ENCODE assay signal across 8 cellular contexts in the genomic region with DNA sequence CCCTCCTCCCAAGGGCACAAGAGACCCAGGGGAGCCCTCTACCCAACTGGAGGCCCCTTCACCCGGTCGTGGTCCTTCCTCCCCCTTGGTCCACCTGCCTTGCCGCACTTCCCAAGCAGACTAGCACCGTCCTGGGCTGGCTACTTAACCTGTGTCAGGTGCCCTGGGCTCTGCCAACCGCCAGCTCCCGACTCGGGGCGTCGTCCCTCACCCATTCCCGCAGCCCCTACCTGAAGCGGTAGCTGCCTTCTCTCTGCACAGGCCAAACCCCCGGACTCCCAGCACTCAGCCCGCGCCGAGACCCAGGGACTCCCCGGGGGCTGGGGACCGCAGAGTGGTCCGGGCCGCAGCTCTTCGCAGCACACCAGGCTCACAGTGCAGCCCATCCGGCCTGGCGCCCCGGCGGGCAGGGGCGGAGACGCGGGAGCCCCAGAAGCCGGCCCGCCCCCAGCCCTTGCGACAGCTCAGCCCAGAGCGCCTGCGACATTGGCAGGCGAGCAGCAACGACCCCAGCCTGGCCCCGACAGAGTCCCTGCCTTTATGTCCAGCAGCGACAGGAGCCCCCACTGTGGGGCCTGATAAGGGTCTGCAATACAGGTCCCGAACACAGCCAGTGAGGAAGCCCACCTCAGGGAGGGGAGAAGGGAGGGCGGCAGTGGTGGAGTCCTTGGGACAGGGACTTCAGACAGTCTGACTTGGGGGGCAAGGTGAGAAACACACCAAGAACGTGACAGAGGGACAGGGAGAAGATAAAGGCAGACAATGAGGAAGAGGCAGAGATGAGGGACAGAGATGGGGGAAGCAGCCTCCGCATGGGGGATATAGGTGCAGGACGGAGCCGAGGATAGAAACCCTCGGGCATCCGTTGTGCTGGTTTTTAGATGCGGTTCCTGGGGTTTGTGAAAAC. TPM values are rescaled to one million over a fixed set of nuclear protein-coding genes. Genes with fewer than 3 reads are reported as not detected.
DNase-seq lines count a peak whose midpoint lies in the region; ATAC-seq and TF ChIP-seq lines count a peak whose summit lies in the region.

No MANE protein-coding gene starts in this region.

- H3K4me1 ChIP-seq in BE2C (peaks cover 32% of the 10 kb centered on the region), mesendoderm (ENCODE audit: control insufficient read depth, low read depth, low read length) (no peaks in the 10 kb centered on the region)

- H3K4me1 Mint-ChIP-seq in activated naive CD8-positive, alpha-beta T cell treated with anti-CD3 and anti-CD28 coated beads, Interleukin-2, amount 10 ng/mL, durations not matched to agents 7 days and 5 days: peaks cover 18% of the 10 kb centered on the region

- H2BK15ac ChIP-seq in mesendoderm (replicated peaks; ENCODE audit: low read depth): no peak overlapping the region

- H3K27me3 Mint-ChIP-seq in activated naive CD8-positive, alpha-beta T cell treated with anti-CD3 and anti-CD28 coated beads, Interleukin-2, amount 10 ng/mL, durations not matched to agents 7 days and 5 days: no peaks in the 10 kb centered on the region

- H2BK5ac ChIP-seq in mesendoderm (ENCODE audit: low read length): no peak overlapping the region

- H3K27ac ChIP-seq in mesendoderm (ENCODE audit: low read depth, low read length): no peak overlapping the region

- no peaks in the 10 kb centered on the region for H3K79me1 ChIP-seq in mesendoderm (ENCODE audit: low read length)

- peak overlapping the region; percentile 54 for H3K4me3 ChIP-seq in BE2C (ENCODE audit: low read depth, low read length)
- no peak overlapping the region for H3K4me3 ChIP-seq in mesendoderm (ENCODE audit: low read length)

- no CpG with 5 or more reads among the region's 45 CpGs for WGBS in mesendoderm (ENCODE audit: extremely low coverage, insufficient coverage, low lambda C conversion rate)

- H3K4me3 Mint-ChIP-seq in activated naive CD8-positive, alpha-beta T cell treated with anti-CD3 and anti-CD28 coated beads, Interleukin-2, amount 10 ng/mL, durations not matched to agents 7 days and 5 days: peak overlapping the region; percentile 80

- POLR2A ChIA-PET in activated naive CD8-positive, alpha-beta T cell treated with anti-CD3 and anti-CD28 coated beads, Interleukin-2, amount 10 ng/mL, durations not matched to agents 7 days and 5 days (lab: Charles Lee): no interaction called here

- no peak for TF ChIP-seq CTCF in BE2C (IDR thresholded peaks at IDR 0.05; ENCODE audit: low read depth, low read length)

- H2AK5ac ChIP-seq in mesendoderm (ENCODE audit: low read length): no peak overlapping the region

- no peak overlapping the region for H3K4ac ChIP-seq in mesendoderm (ENCODE audit: low read depth, low read length)

- ATAC-seq in GM21786 (IDR thresholded peaks at IDR 0.05; ENCODE audit: unreplicated experiment): peak; percentile 7
- peak; percentile 7 for ATAC-seq in activated naive CD8-positive, alpha-beta T cell treated with anti-CD3 and anti-CD28 coated beads, Interleukin-2, amount 10 ng/mL, durations not matched to agents 7 days and 5 days (ENCODE audit: low read depth)
- ATAC-seq in GM19452 (IDR thresholded peaks at IDR 0.05; ENCODE audit: unreplicated experiment): no peak
- ATAC-seq in HG03457 (IDR thresholded peaks at IDR 0.05; ENCODE audit: unreplicated experiment): no peak

- H3K27ac Mint-ChIP-seq in activated naive CD8-positive, alpha-beta T cell treated with anti-CD3 and anti-CD28 coated beads, Interleukin-2, amount 10 ng/mL, durations not matched to agents 7 days and 5 days: peak overlapping the region; percentile 85

- no peak overlapping the region for H4K8ac ChIP-seq in mesendoderm (ENCODE audit: low read depth, low read length)

- H3K36me3 ChIP-seq in BE2C (no peaks in the 10 kb centered on the region), mesendoderm (ENCODE audit: control insufficient read depth, insufficient read depth, low read length) (no peaks in the 10 kb centered on the region)

- H3K79me2 ChIP-seq in mesendoderm (ENCODE audit: control insufficient read depth, insufficient read depth, low read length): no peaks in the 10 kb centered on the region

- H3K23ac ChIP-seq in mesendoderm (ENCODE audit: low read length): no peak overlapping the region

- DNase-seq in BE2C (peak; percentile 70), mesendoderm (peak; percentile 38), GDM1 (lab: John Stamatoyannopoulos, UW) (no peak)
- no peak for DNase-seq in activated naive CD8-positive, alpha-beta T cell treated with anti-CD3 and anti-CD28 coated beads, Interleukin-2, amount 10 ng/mL, durations not matched to agents 7 days and 5 days
- DNase-seq in stimulated activated CD4-positive, alpha-beta T cell treated with anti-CD3 and anti-CD28 coated beads, Interleukin-12 subunit alpha, Interleukin-12 subunit beta, amount 100 ng/mL, for 4 hours: no peak

- H3K56ac ChIP-seq in mesendoderm (ENCODE audit: low read length): peak overlapping the region; percentile 73

- H3K4me2 ChIP-seq in mesendoderm (ENCODE audit: low read length): peak overlapping the region; percentile 85

- H3K9me3 Mint-ChIP-seq in activated naive CD8-positive, alpha-beta T cell treated with anti-CD3 and anti-CD28 coated beads, Interleukin-2, amount 10 ng/mL, durations not matched to agents 7 days and 5 days: no peaks in the 10 kb centered on the region

- H2BK120ac ChIP-seq in mesendoderm (ENCODE audit: low read depth, low read length): no peak overlapping the region

- H3K27me3 ChIP-seq in BE2C: no peaks in the 10 kb centered on the region
- peaks cover 3% of the 10 kb centered on the region for H3K27me3 ChIP-seq in mesendoderm (ENCODE audit: insufficient read depth, low read length, poor library complexity)

- H3K9ac ChIP-seq in mesendoderm (ENCODE audit: low read length): peak overlapping the region; percentile 48

- H3K36me3 Mint-ChIP-seq in activated naive CD8-positive, alpha-beta T cell treated with anti-CD3 and anti-CD28 coated beads, Interleukin-2, amount 10 ng/mL, durations not matched to agents 7 days and 5 days: peaks cover 3% of the 10 kb centered on the region

- no peak overlapping the region for H4K5ac ChIP-seq in mesendoderm (ENCODE audit: low read length)

- no peaks in the 10 kb centered on the region for H3K9me3 ChIP-seq in BE2C

- H3K18ac ChIP-seq in mesendoderm (ENCODE audit: low read length): no peak overlapping the region

RNA-seq across cellular contexts. Expression of gene TNS1, which starts 31.0 kb away (rescaled TPM):
- 65.0 TPM for polyA plus RNA-seq in BE2C (2012; ENCODE audit: insufficient read depth, insufficient read length, low read depth)
- 10 to 100 TPM; 15.1 to 21.2 TPM for total RNA-seq in activated naive CD8-positive, alpha-beta T cell treated with anti-CD3 and anti-CD28 coated beads, Interleukin-2, amount 10 ng/mL, durations not matched to agents 7 days and 5 days
- 1.7 TPM for polyA plus RNA-seq in mesendoderm (2013, experiment 1 of 2)
- polyA plus RNA-seq in mesendoderm (2013, experiment 2 of 2): 2.4 TPM

RNA-seq across cellular contexts. Expression of gene RUFY4, which starts 35.2 kb away (rescaled TPM):
- not detected for polyA plus RNA-seq in BE2C (2012; ENCODE audit: insufficient read depth, insufficient read length, low read depth)
- 1 to 10 TPM; 3.0 to 4.9 TPM for total RNA-seq in activated naive CD8-positive, alpha-beta T cell treated with anti-CD3 and anti-CD28 coated beads, Interleukin-2, amount 10 ng/mL, durations not matched to agents 7 days and 5 days
- not detected for polyA plus RNA-seq in mesendoderm (2013, experiment 1 of 2)
- 0.03 TPM for polyA plus RNA-seq in mesendoderm (2013, experiment 2 of 2)

Comparison
In these comparisons a context has a peak if more than half of its experiments do, and no peak if none do; other contexts are left out.
1. DNase-seq: peak in BE2C (single experiment) and mesendoderm (single experiment); none in activated naive CD8-positive, alpha-beta T cell treated with anti-CD3 and anti-CD28 coated beads, Interleukin-2, amount 10 ng/mL, durations not matched to agents 7 days and 5 days (single experiment), GDM1 (single experiment) and stimulated activated CD4-positive, alpha-beta T cell treated with anti-CD3 and anti-CD28 coated beads, Interleukin-12 subunit alpha, Interleukin-12 subunit beta, amount 100 ng/mL, for 4 hours (single experiment).
2. ATAC-seq: peak in GM21786 (single experiment) and activated naive CD8-positive, alpha-beta T cell treated with anti-CD3 and anti-CD28 coated beads, Interleukin-2, amount 10 ng/mL, durations not matched to agents 7 days and 5 days (single experiment); none in GM19452 (single experiment) and HG03457 (single experiment).